Comparison of ENCODE assay signal across 8 cellular contexts in genomic region chr2:127080941-127081769, GRCh38. TPM values are rescaled to one million over a fixed set of nuclear protein-coding genes. Genes with fewer than 3 reads are reported as not detected.
A peak's percentile ranks its signal among the peaks of the same experiment; 100 is the strongest.
DNase-seq lines count a peak whose midpoint lies in the region; ATAC-seq and TF ChIP-seq lines count a peak whose summit lies in the region.

No MANE protein-coding gene starts in this region.

- no peaks in the 10 kb centered on the region for H3K9me3 Mint-ChIP-seq in stimulated activated naive B cell treated with anti-CD40 and anti-IgM and Interleukin-4, amounts not matched to agents 10 μg/mL and 1 μg/mL and 100 μg/mL, for 72 hours

- no peaks in the 10 kb centered on the region for H3K9me3 ChIP-seq in right atrium auricular region

- peak overlapping the region in 1 of 2 donors; percentile 13 for H3K27ac ChIP-seq in right atrium auricular region

- H3K4me1 Mint-ChIP-seq in stimulated activated naive B cell treated with anti-CD40 and anti-IgM and Interleukin-4, amounts not matched to agents 10 μg/mL and 1 μg/mL and 100 μg/mL, for 72 hours = peaks cover 76 to 98% of the 10 kb centered on the region in 2 donors

- H3K4me3 ChIP-seq in right atrium auricular region = no peak overlapping the region

- no peaks in the 10 kb centered on the region for H3K36me3 ChIP-seq in right atrium auricular region

- H3K27ac Mint-ChIP-seq in stimulated activated naive B cell treated with anti-CD40 and anti-IgM and Interleukin-4, amounts not matched to agents 10 μg/mL and 1 μg/mL and 100 μg/mL, for 72 hours = peak overlapping the region; percentile 98

- H3K27me3 Mint-ChIP-seq in stimulated activated naive B cell treated with anti-CD40 and anti-IgM and Interleukin-4, amounts not matched to agents 10 μg/mL and 1 μg/mL and 100 μg/mL, for 72 hours = no peaks in the 10 kb centered on the region

- H3K4me1 ChIP-seq in right atrium auricular region = peaks cover 0 to 45% of the 10 kb centered on the region in 2 donors

- no peak for TF ChIP-seq CTCF in right atrium auricular region (IDR thresholded peaks at IDR 0.05)

- intact Hi-C loops in left cardiac atrium (cut with DNase I) = no loop called here

- H3K4me3 Mint-ChIP-seq in stimulated activated naive B cell treated with anti-CD40 and anti-IgM and Interleukin-4, amounts not matched to agents 10 μg/mL and 1 μg/mL and 100 μg/mL, for 72 hours = peak overlapping the region; percentile 86 to 90

- no peaks in the 10 kb centered on the region for H3K27me3 ChIP-seq in right atrium auricular region

- peaks cover 7 to 8% of the 10 kb centered on the region in 2 donors for H3K36me3 Mint-ChIP-seq in stimulated activated naive B cell treated with anti-CD40 and anti-IgM and Interleukin-4, amounts not matched to agents 10 μg/mL and 1 μg/mL and 100 μg/mL, for 72 hours

- peak in 1 of 2 donors; percentile 1 for ATAC-seq in left cardiac atrium
- ATAC-seq in stimulated activated naive B cell treated with anti-CD40 and anti-IgM and Interleukin-4, amounts not matched to agents 10 μg/mL and 1 μg/mL and 100 μg/mL, for 72 hours (replicated peaks) = peak; percentile 68 to 72

- DNase-seq in left cardiac atrium (peak; percentile 49), right atrium auricular region (ENCODE audit: low spot score) (no peak), HT1080 (ENCODE audit: low read depth) (peak; percentile 33), kidney tubule cell (ENCODE audit: low spot score) (peak; percentile 87), dermis blood vessel endothelial cell (no peak), NCI-H2227 (lab: John Stamatoyannopoulos, UW; ENCODE audit: unreplicated experiment) (no peak)
- peak; percentile 63 for DNase-seq in activated T-cell treated with anti-CD3 and anti-CD28 coated beads, Interleukin-2, amount 50 U/mL, for 1 hour
- peak; percentile 84 for DNase-seq in stimulated activated naive B cell treated with anti-CD40 and anti-IgM and Interleukin-4, amounts not matched to agents 10 μg/mL and 1 μg/mL and 100 μg/mL, for 72 hours

RNA-seq across cellular contexts. Expression of gene BIN1, which starts 25.8 kb away (rescaled TPM):
- total RNA-seq in left cardiac atrium (10 to 100 TPM; 16.2 to 23.6 TPM), right atrium auricular region (10 to 100 TPM in 1 of 2 donors, 1 to 10 TPM in 1; 7.6 to 15.3 TPM), dermis blood vessel endothelial cell (34.4 and 49.0 TPM in 2 replicates)
- 68.0 and 68.8 TPM in 2 replicates for total RNA-seq in HT1080 (2014; rRNA removed; shearing (Covaris generic))
- polyA plus RNA-seq in HT1080 (2015; cell fraction: cytosol; rRNA removed) = 47.8 and 48.5 TPM in 2 replicates
- 36.4 and 40.8 TPM in 2 replicates for polyA plus RNA-seq in HT1080 (2015; cell fraction: nucleus; rRNA removed)

Comparison
In these comparisons a context has a peak if more than half of its experiments do, and no peak if none do; other contexts are left out.
1. DNase-seq: peak in left cardiac atrium (single experiment), HT1080 (single experiment), activated T-cell treated with anti-CD3 and anti-CD28 coated beads, Interleukin-2, amount 50 U/mL, for 1 hour (single experiment), kidney tubule cell (single experiment) and stimulated activated naive B cell treated with anti-CD40 and anti-IgM and Interleukin-4, amounts not matched to agents 10 μg/mL and 1 μg/mL and 100 μg/mL, for 72 hours (single experiment); none in right atrium auricular region (single experiment), dermis blood vessel endothelial cell (single experiment) and NCI-H2227 (single experiment).